8 cellular contexts compared by ENCODE assay signal in genomic region chr10:101067356-101068083, GRCh38. TPM values are rescaled to one million over a fixed set of nuclear protein-coding genes. Genes with fewer than 3 reads are reported as not detected.
DNase-seq lines count a peak whose midpoint lies in the region; ATAC-seq, FAIRE-seq and TF ChIP-seq lines count a peak whose summit lies in the region.

No MANE protein-coding gene starts in this region.

- no peak for TF ChIP-seq POLR2A in tibial nerve (IDR thresholded peaks at IDR 0.05)

- peak overlapping the region; percentile 87 for H3K4me3 Mint-ChIP-seq in activated naive CD8-positive, alpha-beta T cell

- no peaks in the 10 kb centered on the region for H4K20me1 ChIP-seq in Loucy (ENCODE audit: insufficient read depth, low read length, poor library complexity, severe bottlenecking)

- 1% methylated on average over 43 of the region's 43 CpGs for WGBS in pancreas, 2 donors
- WGBS in tibial nerve, 2 donors = 1 to 2% methylated on average over 17 to 28 of the region's 43 CpGs

- H2AFZ ChIP-seq in Loucy (ENCODE audit: low read length) = peak overlapping the region; percentile 92

- H3K36me3 Mint-ChIP-seq in activated naive CD8-positive, alpha-beta T cell = no peaks in the 10 kb centered on the region

- H3K4me1 Mint-ChIP-seq in activated naive CD8-positive, alpha-beta T cell (ENCODE audit: low read depth) = peaks cover 22% of the 10 kb centered on the region

- no peak for FAIRE-seq in pancreas (lab: Jason Lieb, UNC)

- no peaks in the 10 kb centered on the region for H3F3A ChIP-seq in Loucy (ENCODE audit: low read depth)

- H3K27ac Mint-ChIP-seq in activated naive CD8-positive, alpha-beta T cell = no peak overlapping the region

- H3K36me3 ChIP-seq in Loucy (ENCODE audit: insufficient read depth, low read length) (no peaks in the 10 kb centered on the region), pancreas (no peaks in the 10 kb centered on the region), tibial nerve (no peaks in the 10 kb centered on the region)

- TF ChIP-seq CTCF in Loucy (conservative IDR thresholded peaks at IDR 0.05; ENCODE audit: low read length) = peak; percentile 73
- peak; percentile 77 to 87 (median 86) for TF ChIP-seq CTCF in pancreas (IDR thresholded peaks at IDR 0.05)
- peak; percentile 85 to 90 (median 88) for TF ChIP-seq CTCF in tibial nerve (IDR thresholded peaks at IDR 0.05)

- no peaks in the 10 kb centered on the region for H3K9me3 ChIP-seq in Loucy (ENCODE audit: insufficient read depth, low read depth, low read length)
- H3K9me3 ChIP-seq in pancreas = no peaks in the 10 kb centered on the region
- H3K9me3 ChIP-seq in tibial nerve = no peaks in the 10 kb centered on the region

- ATAC-seq in GM18873 (IDR thresholded peaks at IDR 0.05; ENCODE audit: low FRiP score, unreplicated experiment) = peak; percentile 43
- peak; percentile 83 for ATAC-seq in SK-N-SH treated with all-trans-retinoic acid at 6 μM for 48 hours
- ATAC-seq in Right ventricle myocardium inferior = peak; percentile 45
- ATAC-seq in pancreas = peak; percentile 80 to 88 (median 82)

- H3K27ac ChIP-seq in pancreas = no peak overlapping the region
- peak overlapping the region in 3 of 4 donors; percentile 78 to 79 (median 78) for H3K27ac ChIP-seq in tibial nerve

- H3K27me3 ChIP-seq in Loucy (ENCODE audit: insufficient read depth, low read length, poor library complexity, severe bottlenecking) (no peaks in the 10 kb centered on the region), pancreas (no peaks in the 10 kb centered on the region), tibial nerve (peaks cover 0 to 16% of the 10 kb centered on the region in 2 donors)

- H3K4me2 ChIP-seq in Loucy (ENCODE audit: low read depth, low read length, poor library complexity, severe bottlenecking) = peak overlapping the region; percentile 87

- H3K79me2 ChIP-seq in Loucy (ENCODE audit: insufficient read depth, low read length) = peaks cover 21% of the 10 kb centered on the region; the same call in 1 of the 2 replicates

- H3K9me3 Mint-ChIP-seq in activated naive CD8-positive, alpha-beta T cell (ENCODE audit: low read depth) = no peaks in the 10 kb centered on the region

- H3K4me3 ChIP-seq in Loucy (ENCODE audit: low read length, poor library complexity, severe bottlenecking) (peak overlapping the region; percentile 79), pancreas (peak overlapping the region; percentile 34 to 62 (median 46)), tibial nerve (peak overlapping the region; percentile 22 to 59 (median 57))

- intact Hi-C loops in Right ventricle myocardium inferior (cut with DNase I) = loop anchor here (2.0 kb wide), 2 partner anchors 25 to 73 kb away; no protein-coding TSS in a partner anchor
- intact Hi-C loops in pancreas (cut with DNase I) = no loop called here

- DNase-seq in ACHN = peak; percentile 90
- DNase-seq in Right ventricle myocardium inferior (ENCODE audit: missing footprints) = no peak
- DNase-seq in pancreas = peak; percentile 69 to 86 (median 78)
- peak; percentile 51 to 87 for DNase-seq in tibial nerve (ENCODE audit: low spot score in 2 of 2)

- peak in 1 of 2 donors; percentile 27 for TF ChIP-seq EP300 in tibial nerve (IDR thresholded peaks at IDR 0.05)

- no peaks in the 10 kb centered on the region for H3K9me2 ChIP-seq in Loucy (replicated peaks; ENCODE audit: low read depth, low read length)

- peaks cover 34% of the 10 kb centered on the region for H3K4me1 ChIP-seq in Loucy (ENCODE audit: insufficient read depth, low read length, poor library complexity, severe bottlenecking)
- peaks cover 4 to 11% (median 5%) of the 10 kb centered on the region in 3 donors for H3K4me1 ChIP-seq in pancreas
- H3K4me1 ChIP-seq in tibial nerve = peaks cover 0 to 48% (median 28%) of the 10 kb centered on the region in 4 donors

- in situ Hi-C loops in ACHN (cut with HindIII; ENCODE audit: low pct_ligation_motif_present, low pct_unique_long_range_greater_than_20kb, low sequenced_read_pairs) = no loop called here

- peak overlapping the region; percentile 73 for H3K9ac ChIP-seq in Loucy (ENCODE audit: low read depth, low read length, poor library complexity, severe bottlenecking)

- H3K27me3 Mint-ChIP-seq in activated naive CD8-positive, alpha-beta T cell = peaks cover 24% of the 10 kb centered on the region

TF ChIP-seq in SK-N-SH treated with all-trans-retinoic acid at 6 μM for 48 hours, 23 proteins besides CTCF, POLR2A, EP300 and RAD21:
- TF ChIP-seq TCF4 (CRISPR knock-in tag; IDR thresholded peaks at IDR 0.05; ENCODE audit: borderline replicate concordance) = peak; percentile 24; the same call in 1 of the 2 replicates
- no peak for TF ChIP-seq ZNF70 (CRISPR knock-in tag; IDR thresholded peaks at IDR 0.05)
- TF ChIP-seq ZFP3 (CRISPR knock-in tag; IDR thresholded peaks at IDR 0.05) = no peak
- TF ChIP-seq ZNF8 (CRISPR knock-in tag; IDR thresholded peaks at IDR 0.05) = no peak
- no peak for TF ChIP-seq ARNTL (CRISPR knock-in tag; IDR thresholded peaks at IDR 0.05; ENCODE audit: borderline replicate concordance, low read depth)

RNA-seq across cellular contexts. Expression of gene KAZALD1, which starts 5.7 kb away (rescaled TPM):
- 4.8 TPM for total RNA-seq in Right ventricle myocardium inferior
- 1 to 10 TPM in 2 of 6 donors, under 1 TPM in 4; 0.19 to 1.5 (median 0.67) TPM for total RNA-seq in pancreas
- 1 to 10 TPM; 1.3 to 1.6 TPM for polyA plus RNA-seq in pancreas
- total RNA-seq in tibial nerve = 10 to 100 TPM in 1 of 4 donors, 1 to 10 TPM in 3; 4.0 to 13.5 (median 8.4) TPM

RNA-seq across cellular contexts. Expression of gene SFXN3, which starts 36.5 kb away (rescaled TPM):
- total RNA-seq in Right ventricle myocardium inferior (14.1 TPM), pancreas (10 to 100 TPM in 5 of 6 donors, 1 to 10 TPM in 1; 8.2 to 33.5 (median 13.8) TPM), tibial nerve (100 to 1,000 TPM in 2 of 4 donors, 10 to 100 TPM in 2; 77.4 to 181 (median 106) TPM)
- 10 to 100 TPM; 19.2 to 19.3 TPM for polyA plus RNA-seq in pancreas

RNA-seq across cellular contexts. Expression of gene PDZD7, which starts 36.6 kb away (rescaled TPM):
- total RNA-seq in Right ventricle myocardium inferior (0.22 TPM), pancreas (under 1 TPM; 0.18 to 0.49 (median 0.27) TPM), tibial nerve (1 to 10 TPM in 3 of 4 donors, under 1 TPM in 1; 0.84 to 2.4 (median 1.9) TPM)
- under 1 TPM; 0.89 to 0.99 TPM for polyA plus RNA-seq in pancreas

Comparison
In these comparisons a context has a peak if more than half of its experiments do, and no peak if none do; other contexts are left out.
1. H3K27ac ChIP-seq: peak in tibial nerve (3 of 4); none in pancreas (0 of 4).
2. Peak in every context shown above with its lines, with median percentiles within 50 percentile points of each other: ATAC-seq, H3K4me3 ChIP-seq and CTCF ChIP-seq.